In the genomic region with DNA sequence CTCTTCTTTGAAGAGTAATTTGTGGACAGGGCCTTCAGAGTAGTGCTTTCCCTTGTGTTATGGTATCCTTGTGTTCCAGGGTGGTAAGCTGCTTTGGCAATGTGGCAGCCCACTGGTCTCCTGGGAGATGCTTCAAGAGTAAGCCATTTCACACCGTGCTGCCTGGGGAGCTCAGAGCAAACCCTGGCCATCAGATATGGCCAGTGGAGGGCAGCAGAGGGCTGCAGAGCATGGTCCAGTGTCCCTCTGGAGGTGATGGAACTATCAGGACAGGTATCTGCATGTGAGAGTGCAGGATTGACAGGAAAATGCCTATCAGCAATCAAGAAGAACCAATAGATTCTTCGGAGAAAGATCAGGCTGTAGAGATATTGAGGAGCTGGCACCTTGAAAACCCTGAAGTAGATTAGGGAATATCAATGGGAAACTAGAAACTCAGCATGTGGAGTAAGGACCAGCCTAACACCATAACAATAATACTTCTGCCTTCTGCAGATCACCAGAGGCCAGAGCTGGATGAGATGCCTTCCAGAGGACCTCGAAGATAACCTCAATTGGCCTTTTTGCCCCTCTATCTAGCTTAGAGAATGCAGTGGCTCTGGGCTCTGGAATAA, we compare ENCODE assay signal across 8 cellular contexts.
DNase-seq lines count a peak whose midpoint lies in the region; ATAC-seq and TF ChIP-seq lines count a peak whose summit lies in the region.

No MANE protein-coding gene starts in this region.

- peak in 3 of 5 experiments; percentile 18 to 32 (median 26) for TF ChIP-seq CTCF in tibial nerve (IDR thresholded peaks at IDR 0.05)

- no peaks in the 10 kb centered on the region for H3K4me1 Mint-ChIP-seq in activated naive CD8-positive, alpha-beta T cell treated with anti-CD3 and anti-CD28 coated beads, Interleukin-2, amount 50 U/mL, for 24 hours

- H3K27me3 Mint-ChIP-seq in activated naive CD8-positive, alpha-beta T cell treated with anti-CD3 and anti-CD28 coated beads, Interleukin-2, amount 50 U/mL, for 24 hours = peaks cover 2% of the 10 kb centered on the region

- H3K4me3 ChIP-seq in tibial nerve = no peak overlapping the region

- H3K9me3 Mint-ChIP-seq in activated naive CD8-positive, alpha-beta T cell treated with anti-CD3 and anti-CD28 coated beads, Interleukin-2, amount 50 U/mL, for 24 hours = peaks cover 5% of the 10 kb centered on the region

- peaks cover 0 to 10% (median 0%) of the 10 kb centered on the region in 4 donors for H3K9me3 ChIP-seq in tibial nerve

- no peaks in the 10 kb centered on the region for H3K4me1 ChIP-seq in tibial nerve

- no peaks in the 10 kb centered on the region for H3K27me3 ChIP-seq in tibial nerve

- H3K27ac Mint-ChIP-seq in activated naive CD8-positive, alpha-beta T cell treated with anti-CD3 and anti-CD28 coated beads, Interleukin-2, amount 50 U/mL, for 24 hours = no peak overlapping the region

- H3K27ac ChIP-seq in tibial nerve = no peak overlapping the region

- TF ChIP-seq EP300 in tibial nerve (IDR thresholded peaks at IDR 0.05) = no peak

- peak; percentile 49 for ATAC-seq in GM18870 (IDR thresholded peaks at IDR 0.05; ENCODE audit: unreplicated experiment)
- ATAC-seq in HG03039 (IDR thresholded peaks at IDR 0.05; ENCODE audit: unreplicated experiment) = peak; percentile 82
- peak; percentile 65 for ATAC-seq in activated naive CD8-positive, alpha-beta T cell treated with anti-CD3 and anti-CD28 coated beads, Interleukin-2, amount 50 U/mL, for 24 hours

- no peaks in the 10 kb centered on the region for H3K36me3 ChIP-seq in tibial nerve

- no peak for TF ChIP-seq POLR2A in tibial nerve (IDR thresholded peaks at IDR 0.05)

- 41 to 56% methylated on average over 3 of the region's 3 CpGs for WGBS in tibial nerve, 2 donors

- no peaks in the 10 kb centered on the region for H3K36me3 Mint-ChIP-seq in activated naive CD8-positive, alpha-beta T cell treated with anti-CD3 and anti-CD28 coated beads, Interleukin-2, amount 50 U/mL, for 24 hours (ENCODE audit: low read depth)

- H3K4me3 Mint-ChIP-seq in activated naive CD8-positive, alpha-beta T cell treated with anti-CD3 and anti-CD28 coated beads, Interleukin-2, amount 50 U/mL, for 24 hours = no peak overlapping the region

- DNase-seq in D341Med (ENCODE audit: low spot score) (peak; percentile 88), NCI-H2107 (lab: John Stamatoyannopoulos, UW) (peak; percentile 55), iris pigment epithelial cell (ENCODE audit: low read depth) (peak; percentile 27), tibial nerve (ENCODE audit: low spot score in 2 of 2) (no peak), mesenteric fat pad (ENCODE audit: low spot score) (no peak)
- peak; percentile 29 for DNase-seq in activated naive CD8-positive, alpha-beta T cell treated with anti-CD3 and anti-CD28 coated beads, Interleukin-2, amount 50 U/mL, for 24 hours

Comparison
In these comparisons a context has a peak if more than half of its experiments do, and no peak if none do; other contexts are left out.
1. DNase-seq: peak in D341Med (single experiment), NCI-H2107 (single experiment), activated naive CD8-positive, alpha-beta T cell treated with anti-CD3 and anti-CD28 coated beads, Interleukin-2, amount 50 U/mL, for 24 hours (single experiment) and iris pigment epithelial cell (single experiment); none in tibial nerve (0 of 2) and mesenteric fat pad (single experiment).
2. Peak in every context shown above with its lines, with median percentiles within 50 percentile points of each other: ATAC-seq.